In genomic region chr17:40283662-40284061, GRCh38 we compare ENCODE assay signal across 1 cellular context.
TF ChIP-seq lines count a peak whose summit lies in the region.

No MANE protein-coding gene starts in this region.

TF ChIP-seq in HEK293, 187 proteins besides CTCF, POLR2A, EP300 and RAD21 (continued from another document):
- TF ChIP-seq PRDM10 (tag by site-specific recombination; IDR thresholded peaks at IDR 0.05), result no peak
- peak; percentile 78 for TF ChIP-seq ZNF629 (tag by site-specific recombination; IDR thresholded peaks at IDR 0.05)
- peak; percentile 67 for TF ChIP-seq PRDM6 (tag by site-specific recombination; IDR thresholded peaks at IDR 0.05)
- TF ChIP-seq KLF10 (tag by site-specific recombination; IDR thresholded peaks at IDR 0.05), result peak; percentile 47
- TF ChIP-seq GLI2 (tag by site-specific recombination; IDR thresholded peaks at IDR 0.05; ENCODE audit: borderline replicate concordance, low read depth), result no peak
- peak; percentile 50; the same call in 1 of the 2 replicates for TF ChIP-seq KLF17 (tag by site-specific recombination; IDR thresholded peaks at IDR 0.05)
